10 cellular contexts compared by ENCODE assay signal in the genomic region with DNA sequence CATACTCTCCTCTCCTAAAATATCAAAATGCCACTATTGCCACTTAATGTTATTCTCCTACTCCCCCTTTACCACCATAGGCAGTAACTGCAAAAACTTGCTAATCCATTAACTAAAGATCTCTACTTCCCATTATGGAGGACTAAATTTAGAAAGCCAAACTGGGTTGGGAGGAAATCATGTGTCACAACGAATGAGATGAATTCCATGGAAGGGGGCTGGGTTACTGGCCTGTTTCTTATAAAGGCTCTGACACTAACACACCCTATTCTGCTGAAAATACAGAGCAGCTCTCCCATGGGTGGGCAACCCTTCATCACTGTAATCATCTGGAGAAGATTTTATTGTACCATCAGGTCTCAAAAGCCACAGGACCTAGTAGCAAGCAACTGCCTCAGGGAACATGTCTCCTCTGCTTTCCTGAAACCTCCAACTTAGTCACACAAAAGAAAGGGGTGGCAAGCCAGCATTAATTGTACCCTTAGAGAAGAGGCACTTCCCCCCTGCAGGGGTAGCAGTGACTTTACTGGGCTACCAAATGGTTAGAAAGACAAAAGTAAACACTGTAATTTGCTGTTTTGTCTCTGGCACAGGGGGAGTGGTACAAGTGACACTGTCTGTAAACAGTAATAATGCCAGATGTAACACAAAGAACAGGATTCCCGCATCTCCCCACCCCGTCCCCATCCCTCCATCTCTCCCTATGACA.
DNase-seq lines count a peak whose midpoint lies in the region; TF ChIP-seq lines count a peak whose summit lies in the region.
"Had no signal": no experiment of that assay in that cellular context is flagged by ENCODE, and none has a peak within 500 bp of the region (broad histone marks: within the 10 kb centered on the region; RNA-seq: fewer than 3 reads in every experiment).

No MANE protein-coding gene starts in this region.

- no peak overlapping the region for H3K4me3 ChIP-seq in SJSA1
- no peak overlapping the region for H3K4me3 ChIP-seq in fibroblast of pulmonary artery (replicated peaks; ENCODE audit: low read depth, low read length)
- H3K4me3 ChIP-seq: gastrocnemius medialis, skin epidermis had no signal

- H3K27ac Mint-ChIP-seq in activated naive CD4-positive, alpha-beta T cell treated with anti-CD3 and anti-CD28 coated beads, Interleukin-2, amount 10 ng/mL, durations not matched to agents 7 days and 5 days = peak overlapping the region; percentile 83

- no peak for TF ChIP-seq CTCF in fibroblast of pulmonary artery (IDR thresholded peaks at IDR 0.05; ENCODE audit: low read length, missing control alignments)

- peaks cover 26% of the 10 kb centered on the region for H3K4me1 Mint-ChIP-seq in activated naive CD4-positive, alpha-beta T cell treated with anti-CD3 and anti-CD28 coated beads, Interleukin-2, amount 10 ng/mL, durations not matched to agents 7 days and 5 days

- H3K9me3 ChIP-seq in SJSA1 (replicated peaks) = no peaks in the 10 kb centered on the region
- H3K9me3 ChIP-seq: gastrocnemius medialis had no signal

- no peaks in the 10 kb centered on the region for H3K27me3 ChIP-seq in SJSA1 (replicated peaks)
- H3K27me3 ChIP-seq: gastrocnemius medialis had no signal

- H3K27me3 Mint-ChIP-seq in activated naive CD4-positive, alpha-beta T cell treated with anti-CD3 and anti-CD28 coated beads, Interleukin-2, amount 10 ng/mL, durations not matched to agents 7 days and 5 days = no peaks in the 10 kb centered on the region

- no peaks in the 10 kb centered on the region for H3K9me3 Mint-ChIP-seq in activated naive CD4-positive, alpha-beta T cell treated with anti-CD3 and anti-CD28 coated beads, Interleukin-2, amount 10 ng/mL, durations not matched to agents 7 days and 5 days

- H3K36me3 Mint-ChIP-seq in activated naive CD4-positive, alpha-beta T cell treated with anti-CD3 and anti-CD28 coated beads, Interleukin-2, amount 10 ng/mL, durations not matched to agents 7 days and 5 days = peaks cover 49% of the 10 kb centered on the region

- peak overlapping the region; percentile 42 for H3K27ac ChIP-seq in SJSA1

- peaks cover 23% of the 10 kb centered on the region for H3K4me1 ChIP-seq in SJSA1 (replicated peaks)

- CTCF ChIA-PET in activated naive CD4-positive, alpha-beta T cell treated with anti-CD3 and anti-CD28 coated beads, Interleukin-2, amount 10 ng/mL, durations not matched to agents 7 days and 5 days (lab: Charles Lee) = interaction anchor here (0.6 kb wide), 1 partner anchor 95 kb away, joined by 5 read pairs; no protein-coding TSS in a partner anchor

- DNase-seq in activated naive CD4-positive, alpha-beta T cell treated with anti-CD3 and anti-CD28 coated beads, Interleukin-2, amount 10 ng/mL, durations not matched to agents 7 days and 5 days = no peak
- DNase-seq in activated naive CD4-positive, alpha-beta T cell treated with Interleukin-2 at 50 U/mL for 16 hours = no peak
- DNase-seq in SJSA1 (ENCODE audit: low read depth in 1 of 2, low spot score in 2 of 2) (peak in 1 of 2 experiments; percentile 23), fibroblast of pulmonary artery (ENCODE audit: low read depth) (peak; percentile 31), stromal cell of bone marrow (ENCODE audit: low read depth) (peak; percentile 25), NCI-H128 (lab: John Stamatoyannopoulos, UW; ENCODE audit: unreplicated experiment) (no peak), ecto neural progenitor cell (ENCODE audit: low spot score) (no peak), NCI-H526 treated with DMSO at 0.1 percent for 48 hours (lab: John Stamatoyannopoulos, UW) (no peak)
- DNase-seq: gastrocnemius medialis had no signal

- H3K36me3 ChIP-seq in SJSA1 = peaks cover 19% of the 10 kb centered on the region

- peak overlapping the region; percentile 39 for H3K4me3 Mint-ChIP-seq in activated naive CD4-positive, alpha-beta T cell treated with anti-CD3 and anti-CD28 coated beads, Interleukin-2, amount 10 ng/mL, durations not matched to agents 7 days and 5 days

Comparison
In these comparisons a context has a peak if more than half of its experiments do, and no peak if none do; other contexts are left out.
1. DNase-seq: peak in fibroblast of pulmonary artery (single experiment) and stromal cell of bone marrow (single experiment); none in activated naive CD4-positive, alpha-beta T cell treated with anti-CD3 and anti-CD28 coated beads, Interleukin-2, amount 10 ng/mL, durations not matched to agents 7 days and 5 days (single experiment), activated naive CD4-positive, alpha-beta T cell treated with Interleukin-2 at 50 U/mL for 16 hours (single experiment), NCI-H128 (single experiment), ecto neural progenitor cell (single experiment) and NCI-H526 treated with DMSO at 0.1 percent for 48 hours (single experiment).